8 cellular contexts compared by ENCODE assay signal in the genomic region with DNA sequence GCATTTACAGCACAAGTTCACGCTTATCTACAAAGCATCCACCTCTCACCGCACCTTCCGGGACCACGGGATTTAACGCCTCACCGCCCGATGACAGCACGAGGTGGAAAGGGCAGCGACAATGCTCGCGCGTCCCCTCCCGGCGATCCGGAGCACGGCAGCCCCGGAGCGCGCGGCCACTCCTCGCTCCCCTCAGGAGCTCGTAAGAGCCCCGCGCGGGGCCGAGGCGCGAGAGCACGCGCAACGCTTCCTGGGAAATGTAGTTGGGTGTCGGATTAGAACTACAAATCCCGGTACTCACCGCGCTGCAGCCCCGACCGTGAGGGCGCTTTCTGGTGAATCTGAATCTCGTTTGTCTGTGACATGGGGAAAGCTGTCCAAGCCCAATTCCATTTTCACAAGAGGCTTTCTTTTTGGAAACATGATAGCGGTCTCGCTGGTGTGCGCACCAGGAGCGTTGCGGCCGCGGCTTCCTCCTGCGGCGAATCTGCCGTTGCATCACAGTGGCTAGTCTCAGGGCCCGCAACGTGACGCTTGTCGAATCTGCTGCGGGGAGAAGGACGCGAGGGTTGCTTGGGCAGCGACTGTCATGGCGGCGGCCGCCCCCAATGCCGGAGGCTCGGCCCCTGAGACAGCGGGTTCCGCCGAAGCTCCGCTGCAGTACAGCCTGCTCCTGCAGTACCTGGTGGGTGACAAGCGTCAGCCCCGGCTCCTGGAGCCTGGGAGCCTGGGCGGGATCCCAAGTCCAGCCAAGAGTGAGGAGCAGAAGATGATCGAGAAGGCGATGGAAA. TPM values are rescaled to one million over a fixed set of nuclear protein-coding genes. Genes with fewer than 3 reads are reported as not detected.
DNase-seq lines count a peak whose midpoint lies in the region; ATAC-seq and TF ChIP-seq lines count a peak whose summit lies in the region.

Gene TIMM22 (plus strand): TSS at position 576 of the 791 bp plus-strand sequence. CDS start 14 bp downstream, at position 590.

- DNase-seq in Peyer's patch: peak; percentile 92 to 96 (median 94)
- peak; percentile 95 to 96 for DNase-seq in activated T-cell treated with anti-CD3 and anti-CD28 coated beads, Interleukin-2, amount 50 U/mL, for 48 hours
- peak; percentile 98 for DNase-seq in esophagus muscularis mucosa (ENCODE audit: extremely low spot score)
- peak; percentile 98 for DNase-seq in myocyte (ENCODE audit: low read depth)
- DNase-seq in stimulated activated CD8-positive, alpha-beta memory T cell treated with anti-CD3 and anti-CD28 coated beads, Interleukin-7, amount 100 ng/mL, for 48 hours (ENCODE audit: extremely low read depth in 1 of 2, low read depth in 1 of 2): peak; percentile 81 to 86

- TF ChIP-seq POLR2A in Peyer's patch (IDR thresholded peaks at IDR 0.05) (peak; percentile 72 to 76), esophagus muscularis mucosa (IDR thresholded peaks at IDR 0.05; ENCODE audit: low read depth) (peak; percentile 77)

- H3K27ac ChIP-seq in DOHH2 (ENCODE audit: low read depth, low read length) (peak within 1 kb of the TSS; percentile 66), KOPT-K1 (ENCODE audit: low read depth, low read length, poor library complexity, severe bottlenecking) (peak within 1 kb of the TSS; percentile 96), Peyer's patch (peak within 1 kb of the TSS; percentile 79 to 86 (median 82)), esophagus muscularis mucosa (replicated peaks in 1 of 4) (peak within 1 kb of the TSS; percentile 87 to 89 (median 88))

- peaks cover 22% of the 10 kb centered on the region for H3K4me1 ChIP-seq in DOHH2 (ENCODE audit: control insufficient read depth, low read length)
- H3K4me1 ChIP-seq in Peyer's patch: peaks cover 0 to 30% (median 10%) of the 10 kb centered on the region in 4 donors
- peaks cover 38 to 53% (median 50%) of the 10 kb centered on the region in 4 donors for H3K4me1 ChIP-seq in esophagus muscularis mucosa

- peaks cover 5% of the 10 kb centered on the region; the same call in 1 of the 2 replicates for H3K9me3 ChIP-seq in DOHH2 (ENCODE audit: control insufficient read depth, insufficient read depth, low read length)
- peaks cover 35% of the 10 kb centered on the region for H3K9me3 ChIP-seq in KOPT-K1 (ENCODE audit: insufficient read depth, low read length, poor library complexity, severe bottlenecking)
- peaks cover 0 to 12% (median 0%) of the 10 kb centered on the region in 4 donors for H3K9me3 ChIP-seq in Peyer's patch
- no peaks in the 10 kb centered on the region for H3K9me3 ChIP-seq in esophagus muscularis mucosa

- no peaks in the 10 kb centered on the region for H3K9me2 ChIP-seq in DOHH2 (replicated peaks; ENCODE audit: control insufficient read depth, low read length)

- peaks cover 27% of the 10 kb centered on the region for H3K79me2 ChIP-seq in DOHH2 (ENCODE audit: control insufficient read depth, low read length)

- peaks cover 33% of the 10 kb centered on the region for H3K36me3 ChIP-seq in DOHH2 (ENCODE audit: control insufficient read depth, low read length)
- H3K36me3 ChIP-seq in KOPT-K1 (ENCODE audit: insufficient read depth, low read length): peaks cover 24% of the 10 kb centered on the region
- H3K36me3 ChIP-seq in Peyer's patch: peaks cover 0 to 24% (median 0%) of the 10 kb centered on the region in 3 donors
- H3K36me3 ChIP-seq in esophagus muscularis mucosa: peaks cover 0 to 25% (median 19%) of the 10 kb centered on the region in 4 donors

- no peak for TF ChIP-seq EP300 in esophagus muscularis mucosa (IDR thresholded peaks at IDR 0.05)

- intact Hi-C loops in esophagus muscularis mucosa (cut with DNase I): no loop called here

- ATAC-seq in GM21786 (IDR thresholded peaks at IDR 0.05; ENCODE audit: unreplicated experiment): peak; percentile 88

- H3K4me3 ChIP-seq in DOHH2 (ENCODE audit: low read length) (peak within 1 kb of the TSS; percentile 91), Peyer's patch (peak within 1 kb of the TSS; percentile 72 to 93 (median 84)), esophagus muscularis mucosa (peak within 1 kb of the TSS; percentile 59 to 95 (median 88))

- peaks cover 11% of the 10 kb centered on the region; the same call in 1 of the 2 replicates for H4K20me1 ChIP-seq in DOHH2 (ENCODE audit: control insufficient read depth, insufficient read depth, low read depth, low read length)

- WGBS in esophagus muscularis mucosa: under 1% methylated on average over 27 of the region's 71 CpGs

- TF ChIP-seq CTCF in DOHH2 (IDR thresholded peaks at IDR 0.05; ENCODE audit: low read depth, low read length, poor library complexity, severe bottlenecking): peak; percentile 96
- peak; percentile 90 to 98 (median 97) for TF ChIP-seq CTCF in Peyer's patch (IDR thresholded peaks at IDR 0.05)
- TF ChIP-seq CTCF in esophagus muscularis mucosa (IDR thresholded peaks at IDR 0.05): peak; percentile 93 to 99 (median 97)

- peak within 1 kb of the TSS; percentile 62 for H3K4me2 ChIP-seq in DOHH2 (ENCODE audit: low read length)

- H3K27me3 ChIP-seq in DOHH2 (ENCODE audit: control insufficient read depth, low read length) (no peaks in the 10 kb centered on the region), Peyer's patch (no peaks in the 10 kb centered on the region), esophagus muscularis mucosa (no peaks in the 10 kb centered on the region)

- H3F3A ChIP-seq in DOHH2 (ENCODE audit: control insufficient read depth, insufficient read depth): peaks cover 21% of the 10 kb centered on the region

RNA-seq across cellular contexts. Expression of gene TIMM22, which starts in this region (rescaled TPM):
- total RNA-seq in Peyer's patch (10 to 100 TPM in 3 of 4 donors, 1 to 10 TPM in 1; 9.0 to 18.2 (median 11.2) TPM), esophagus muscularis mucosa (10 to 100 TPM; 14.1 to 17.9 (median 15.8) TPM), myocyte (35.8 and 36.7 TPM in 2 replicates)
- 24.9 TPM for polyA plus RNA-seq in myocyte (2012)

Comparison
In these comparisons a context has a peak if more than half of its experiments do, and no peak if none do; other contexts are left out.
1. Peak in every context shown above with its lines: DNase-seq, ATAC-seq, H3K4me3 ChIP-seq and H3K27ac ChIP-seq.